8 cellular contexts compared by ENCODE assay signal in genomic region chr4:13543648-13544555, GRCh38. TPM values are rescaled to one million over a fixed set of nuclear protein-coding genes. Genes with fewer than 3 reads are reported as not detected.
DNase-seq lines count a peak whose midpoint lies in the region; ATAC-seq and TF ChIP-seq lines count a peak whose summit lies in the region.

Gene NKX3-2 (minus strand): TSS chr4:13544508. CDS start chr4:13544414, 94 bp downstream.

- H3K27me3 ChIP-seq in CD4-positive, alpha-beta memory T cell (ENCODE audit: insufficient read depth, low read length) = peaks cover 64% of the 10 kb centered on the region

- peaks cover 22 to 67% (median 43%) of the 10 kb centered on the region in 4 donors for H3K4me1 Mint-ChIP-seq in CD4-positive, alpha-beta memory T cell
- H3K4me1 Mint-ChIP-seq in activated naive CD8-positive, alpha-beta T cell treated with anti-CD3 and anti-CD28 coated beads, Interleukin-2, amount 50 U/mL, for 24 hours = peaks cover 49% of the 10 kb centered on the region
- peaks cover 31% of the 10 kb centered on the region for H3K4me1 Mint-ChIP-seq in stimulated activated memory B cell treated with anti-CD40 and anti-IgM and Interleukin-4, amounts not matched to agents 10 μg/mL and 1 μg/mL and 100 μg/mL, for 72 hours

- peaks cover 53 to 59% of the 10 kb centered on the region in 2 donors for H3K27me3 Mint-ChIP-seq in CD4-positive, alpha-beta memory T cell
- peaks cover 70% of the 10 kb centered on the region for H3K27me3 Mint-ChIP-seq in activated naive CD8-positive, alpha-beta T cell treated with anti-CD3 and anti-CD28 coated beads, Interleukin-2, amount 50 U/mL, for 24 hours
- peaks cover 85% of the 10 kb centered on the region for H3K27me3 Mint-ChIP-seq in stimulated activated memory B cell treated with anti-CD40 and anti-IgM and Interleukin-4, amounts not matched to agents 10 μg/mL and 1 μg/mL and 100 μg/mL, for 72 hours

- intact Hi-C loops in CD4-positive, alpha-beta memory T cell (cut with micrococcal nuclease) = no loop called here

- H3K36me3 ChIP-seq in CD4-positive, alpha-beta memory T cell (ENCODE audit: insufficient read depth, low read length) = no peaks in the 10 kb centered on the region

- no peak within 1 kb of the TSS for H3K27ac ChIP-seq in CD4-positive, alpha-beta memory T cell (ENCODE audit: low read depth, low read length)

- POLR2A ChIA-PET in CD4-positive, alpha-beta memory T cell (lab: Charles Lee; ENCODE audit: partially characterized antibody) = no interaction called here

- no peaks in the 10 kb centered on the region for H3K9me3 ChIP-seq in CD4-positive, alpha-beta memory T cell (ENCODE audit: control insufficient read depth in 1 of 2, low read length in 2 of 2)

- H3K9me3 Mint-ChIP-seq in CD4-positive, alpha-beta memory T cell = peaks cover 0 to 24% (median 16%) of the 10 kb centered on the region in 8 donors
- H3K9me3 Mint-ChIP-seq in activated naive CD8-positive, alpha-beta T cell treated with anti-CD3 and anti-CD28 coated beads, Interleukin-2, amount 50 U/mL, for 24 hours = peaks cover 5% of the 10 kb centered on the region
- H3K9me3 Mint-ChIP-seq in stimulated activated memory B cell treated with anti-CD40 and anti-IgM and Interleukin-4, amounts not matched to agents 10 μg/mL and 1 μg/mL and 100 μg/mL, for 72 hours = peaks cover 5% of the 10 kb centered on the region

- ATAC-seq in activated naive CD8-positive, alpha-beta T cell treated with anti-CD3 and anti-CD28 coated beads, Interleukin-2, amount 50 U/mL, for 24 hours = no peak
- no peak for ATAC-seq in stimulated activated memory B cell treated with anti-CD40 and anti-IgM and Interleukin-4, amounts not matched to agents 10 μg/mL and 1 μg/mL and 100 μg/mL, for 72 hours

- no peak for TF ChIP-seq CTCF in HFF-Myc (IDR thresholded peaks at IDR 0.05; ENCODE audit: low read depth, low read length, missing control alignments)

- H3K36me3 Mint-ChIP-seq in CD4-positive, alpha-beta memory T cell = peaks cover 2 to 4% of the 10 kb centered on the region in 2 donors
- peaks cover 7% of the 10 kb centered on the region for H3K36me3 Mint-ChIP-seq in activated naive CD8-positive, alpha-beta T cell treated with anti-CD3 and anti-CD28 coated beads, Interleukin-2, amount 50 U/mL, for 24 hours (ENCODE audit: low read depth)
- peaks cover under 1% of the 10 kb centered on the region for H3K36me3 Mint-ChIP-seq in stimulated activated memory B cell treated with anti-CD40 and anti-IgM and Interleukin-4, amounts not matched to agents 10 μg/mL and 1 μg/mL and 100 μg/mL, for 72 hours

- H3K4me3 ChIP-seq in CD4-positive, alpha-beta memory T cell (ENCODE audit: low read length in 2 of 2) = peak within 1 kb of the TSS in 1 of 2 donors; percentile 27
- H3K4me3 ChIP-seq in HFF-Myc (replicated peaks; ENCODE audit: low read depth, low read length) = peak within 1 kb of the TSS; percentile 47

- no peak for DNase-seq in CD4-positive, alpha-beta memory T cell
- DNase-seq in HFF-Myc (ENCODE audit: extremely low read depth, low read depth) (no peak), iPS-NIHi11 (ENCODE audit: low spot score) (peak; percentile 49), amygdala (lab: John Stamatoyannopoulos, UW) (no peak), NCI-H2107 treated with DMSO at 0.1 percent for 48 hours (lab: John Stamatoyannopoulos, UW; ENCODE audit: unreplicated experiment) (no peak)
- DNase-seq in activated naive CD8-positive, alpha-beta T cell treated with anti-CD3 and anti-CD28 coated beads, Interleukin-2, amount 50 U/mL, for 24 hours = peak; percentile 10
- no peak for DNase-seq in stimulated activated CD8-positive, alpha-beta memory T cell treated with anti-CD3 and anti-CD28 coated beads, Interleukin-4, amount 100 ng/mL, for 48 hours

- CTCF ChIA-PET in CD4-positive, alpha-beta memory T cell (lab: Charles Lee; ENCODE audit: partially characterized antibody) = no interaction called here

- peak within 1 kb of the TSS; percentile 71 to 89 (median 80) for H3K4me3 Mint-ChIP-seq in CD4-positive, alpha-beta memory T cell
- H3K4me3 Mint-ChIP-seq in activated naive CD8-positive, alpha-beta T cell treated with anti-CD3 and anti-CD28 coated beads, Interleukin-2, amount 50 U/mL, for 24 hours = peak within 1 kb of the TSS; percentile 77
- peak within 1 kb of the TSS; percentile 77 for H3K4me3 Mint-ChIP-seq in stimulated activated memory B cell treated with anti-CD40 and anti-IgM and Interleukin-4, amounts not matched to agents 10 μg/mL and 1 μg/mL and 100 μg/mL, for 72 hours

- peaks cover 81% of the 10 kb centered on the region for H3K4me1 ChIP-seq in CD4-positive, alpha-beta memory T cell (ENCODE audit: insufficient read depth, low read length)

- H3K27ac Mint-ChIP-seq in CD4-positive, alpha-beta memory T cell = peak within 1 kb of the TSS in 3 of 7 donors; percentile 70 to 85 (median 77)
- H3K27ac Mint-ChIP-seq in activated naive CD8-positive, alpha-beta T cell treated with anti-CD3 and anti-CD28 coated beads, Interleukin-2, amount 50 U/mL, for 24 hours = no peak within 1 kb of the TSS
- no peak within 1 kb of the TSS for H3K27ac Mint-ChIP-seq in stimulated activated memory B cell treated with anti-CD40 and anti-IgM and Interleukin-4, amounts not matched to agents 10 μg/mL and 1 μg/mL and 100 μg/mL, for 72 hours

RNA-seq across cellular contexts. Expression of gene NKX3-2, which starts in this region (rescaled TPM):
- total RNA-seq in CD4-positive, alpha-beta memory T cell = not detected
- polyA plus RNA-seq in CD4-positive, alpha-beta memory T cell = not detected

Comparison
In these comparisons a context has a peak if more than half of its experiments do, and no peak if none do; other contexts are left out.
1. DNase-seq: peak in activated naive CD8-positive, alpha-beta T cell treated with anti-CD3 and anti-CD28 coated beads, Interleukin-2, amount 50 U/mL, for 24 hours (single experiment) and iPS-NIHi11 (single experiment); none in CD4-positive, alpha-beta memory T cell (0 of 5), HFF-Myc (single experiment), amygdala (0 of 56), stimulated activated CD8-positive, alpha-beta memory T cell treated with anti-CD3 and anti-CD28 coated beads, Interleukin-4, amount 100 ng/mL, for 48 hours (single experiment) and NCI-H2107 treated with DMSO at 0.1 percent for 48 hours (single experiment).
2. Peak in every context shown above with its lines, with median percentiles within 50 percentile points of each other: H3K4me3 Mint-ChIP-seq.